ENCODE assay signal across 18 cellular contexts in the genomic region with DNA sequence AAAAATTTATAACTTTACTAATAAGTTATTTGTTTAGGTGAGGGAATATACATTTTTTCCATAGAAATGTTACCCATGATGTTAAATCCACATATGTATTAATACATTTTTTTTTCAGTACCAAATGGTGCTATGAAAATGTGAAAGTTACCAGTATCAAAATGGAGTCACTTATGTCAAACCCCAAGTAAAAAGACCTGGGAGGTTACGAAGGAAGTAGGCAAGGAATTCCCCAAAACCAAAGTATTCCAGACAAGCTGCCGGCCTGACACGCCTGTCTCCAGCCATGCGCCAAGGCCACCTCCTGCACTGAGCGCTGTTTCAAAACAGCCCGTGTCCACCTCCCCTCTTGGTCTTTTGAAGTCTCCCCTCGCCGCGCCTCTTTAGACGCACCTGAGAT. TPM values are rescaled to one million over a fixed set of nuclear protein-coding genes. Genes with fewer than 3 reads are reported as not detected.
"Had no signal": no experiment of that assay in that cellular context is flagged by ENCODE, and none has a peak within 500 bp of the region (broad histone marks: within the 10 kb centered on the region; RNA-seq: fewer than 3 reads in every experiment).

No MANE protein-coding gene starts in this region.

- H3K9me3 ChIP-seq: body of pancreas, gastrocnemius medialis, heart right ventricle, mucosa of descending colon, sigmoid colon, SJSA1, upper lobe of right lung had no signal

- H3K36me3 Mint-ChIP-seq: memory B cell; stimulated activated memory B cell treated with anti-CD40 and anti-IgM and Interleukin-4, amounts not matched to agents 10 μg/mL and 1 μg/mL and 100 μg/mL, for 72 hours had no signal

- H3K27me3 Mint-ChIP-seq: activated naive CD8-positive, alpha-beta T cell treated with anti-CD3 and anti-CD28 coated beads, Interleukin-2, amount 10 ng/mL, durations not matched to agents 7 days and 5 days had no signal

- DNase-seq: activated CD4-positive, CD25-positive, alpha-beta regulatory T cell treated with anti-CD3 and anti-CD28 coated beads, Interleukin-2, amount 50 U/mL, for 72 hours; activated effector memory CD4-positive, alpha-beta T cell treated with Interleukin-2 at 50 U/mL for 16 hours; activated naive CD8-positive, alpha-beta T cell treated with anti-CD3 and anti-CD28 coated beads, Interleukin-2, amount 10 ng/mL, durations not matched to agents 7 days and 5 days; activated T-cell treated with anti-CD3 and anti-CD28 coated beads, Interleukin-2, amount 50 U/mL, for 1 hour; body of pancreas; caudate nucleus; gastrocnemius medialis; heart right ventricle; mucosa of descending colon; sigmoid colon; stimulated activated CD4-positive, alpha-beta T cell treated with anti-CD3 and anti-CD28 coated beads, Interleukin-4, amount 100 ng/mL, for 24 hours; T-helper 2 cell; upper lobe of right lung had no signal

- H3K27ac ChIP-seq: body of pancreas, gastrocnemius medialis, heart right ventricle, sigmoid colon, SJSA1, upper lobe of right lung, VCaP had no signal

- H3K36me3 ChIP-seq: gastrocnemius medialis, heart right ventricle, sigmoid colon, SJSA1, upper lobe of right lung had no signal

- H3K4me3 ChIP-seq: body of pancreas, gastrocnemius medialis, heart right ventricle, mucosa of descending colon, sigmoid colon, SJSA1, upper lobe of right lung had no signal

- H3K4me1 ChIP-seq: body of pancreas, sigmoid colon, SJSA1 had no signal

- H3K9me3 Mint-ChIP-seq: activated naive CD8-positive, alpha-beta T cell treated with anti-CD3 and anti-CD28 coated beads, Interleukin-2, amount 10 ng/mL, durations not matched to agents 7 days and 5 days; memory B cell; nephron; stimulated activated memory B cell treated with anti-CD40 and anti-IgM and Interleukin-4, amounts not matched to agents 10 μg/mL and 1 μg/mL and 100 μg/mL, for 72 hours had no signal

- ATAC-seq: body of pancreas; gastrocnemius medialis; heart right ventricle; mucosa of descending colon; stimulated activated memory B cell treated with anti-CD40 and anti-IgM and Interleukin-4, amounts not matched to agents 10 μg/mL and 1 μg/mL and 100 μg/mL, for 72 hours; upper lobe of right lung had no signal

- H3K4me1 Mint-ChIP-seq: memory B cell; nephron; stimulated activated memory B cell treated with anti-CD40 and anti-IgM and Interleukin-4, amounts not matched to agents 10 μg/mL and 1 μg/mL and 100 μg/mL, for 72 hours had no signal

- H3K4me3 Mint-ChIP-seq: activated naive CD8-positive, alpha-beta T cell treated with anti-CD3 and anti-CD28 coated beads, Interleukin-2, amount 10 ng/mL, durations not matched to agents 7 days and 5 days; memory B cell; nephron; stimulated activated memory B cell treated with anti-CD40 and anti-IgM and Interleukin-4, amounts not matched to agents 10 μg/mL and 1 μg/mL and 100 μg/mL, for 72 hours had no signal

- H3K27ac Mint-ChIP-seq: memory B cell; nephron; stimulated activated memory B cell treated with anti-CD40 and anti-IgM and Interleukin-4, amounts not matched to agents 10 μg/mL and 1 μg/mL and 100 μg/mL, for 72 hours had no signal

- H3K27me3 ChIP-seq: body of pancreas, gastrocnemius medialis, sigmoid colon, upper lobe of right lung had no signal

RNA-seq across cellular contexts. Expression of a gene that starts 44.7 kb away (rescaled TPM):
- total RNA-seq: SJSA1 had no signal
